ENCODE assay signal across 11 cellular contexts in the genomic region with DNA sequence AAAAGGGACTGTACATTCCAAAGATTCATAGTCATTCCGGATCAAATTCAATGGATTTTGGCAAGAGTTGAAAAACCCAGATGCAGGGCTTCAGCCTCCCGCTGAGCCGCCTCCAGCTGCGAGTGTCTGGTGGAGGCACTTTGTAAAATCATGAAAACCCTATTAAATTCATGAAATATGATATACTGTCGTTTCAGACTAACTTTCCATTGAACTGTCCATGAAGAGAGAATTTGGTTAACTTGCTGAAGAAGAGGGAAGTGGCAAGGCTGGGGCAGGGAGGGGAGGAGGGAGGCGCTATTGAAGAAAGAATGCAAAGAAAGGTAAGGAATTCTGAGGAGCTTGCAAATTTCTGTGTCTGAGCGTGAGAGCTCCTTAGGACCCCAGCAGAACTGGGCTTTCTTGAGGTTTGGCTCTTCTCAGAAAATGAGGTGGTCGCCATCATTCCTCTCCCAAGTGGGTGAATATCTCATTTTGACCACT. TPM values are rescaled to one million over a fixed set of nuclear protein-coding genes. Genes with fewer than 3 reads are reported as not detected.
DNase-seq lines count a peak whose midpoint lies in the region; ATAC-seq and TF ChIP-seq lines count a peak whose summit lies in the region.
"Had no signal": no experiment of that assay in that cellular context is flagged by ENCODE, and none has a peak within 500 bp of the region (broad histone marks: within the 10 kb centered on the region; RNA-seq: fewer than 3 reads in every experiment).

No MANE protein-coding gene starts in this region.

- no peaks in the 10 kb centered on the region for H3K4me1 Mint-ChIP-seq in activated CD4-positive, alpha-beta T cell treated with anti-CD3 and anti-CD28 coated beads, Interleukin-2, amount 10 ng/mL, durations not matched to agents 7 days and 5 days
- H3K4me1 Mint-ChIP-seq: activated T-helper 17 cell treated with anti-CD3 and anti-CD28 coated beads, Interleukin-2, amount 50 U/mL, for 72 hours; naive thymus-derived CD8-positive, alpha-beta T cell had no signal

- no peaks in the 10 kb centered on the region for H3K4me1 ChIP-seq in psoas muscle

- no peaks in the 10 kb centered on the region for H3K9me3 Mint-ChIP-seq in activated CD4-positive, alpha-beta T cell treated with anti-CD3 and anti-CD28 coated beads, Interleukin-2, amount 10 ng/mL, durations not matched to agents 7 days and 5 days
- H3K9me3 Mint-ChIP-seq: activated T-helper 17 cell treated with anti-CD3 and anti-CD28 coated beads, Interleukin-2, amount 50 U/mL, for 72 hours; naive thymus-derived CD8-positive, alpha-beta T cell had no signal

- H3K9me3 ChIP-seq in psoas muscle = no peaks in the 10 kb centered on the region

- H3K27ac ChIP-seq in psoas muscle = no peak overlapping the region

- ATAC-seq in psoas muscle (peak in 1 of 4 donors; percentile 54), GM21528 (IDR thresholded peaks at IDR 0.05; ENCODE audit: low FRiP score, unreplicated experiment) (no peak)
- ATAC-seq: activated T-helper 17 cell treated with anti-CD3 and anti-CD28 coated beads, Interleukin-2, amount 50 U/mL, for 72 hours; naive thymus-derived CD8-positive, alpha-beta T cell had no signal

- CTCF ChIA-PET in activated CD4-positive, alpha-beta T cell treated with anti-CD3 and anti-CD28 coated beads, Interleukin-2, amount 10 ng/mL, durations not matched to agents 7 days and 5 days (lab: Charles Lee) = no interaction called here

- intact Hi-C loops in psoas muscle (cut with DNase I) = no loop called here

- H3K27me3 Mint-ChIP-seq in activated CD4-positive, alpha-beta T cell treated with anti-CD3 and anti-CD28 coated beads, Interleukin-2, amount 10 ng/mL, durations not matched to agents 7 days and 5 days = no peaks in the 10 kb centered on the region
- H3K27me3 Mint-ChIP-seq: activated T-helper 17 cell treated with anti-CD3 and anti-CD28 coated beads, Interleukin-2, amount 50 U/mL, for 72 hours had no signal

- DNase-seq in EH (ENCODE audit: low read depth) (peak; percentile 96), RPMI7951 (ENCODE audit: low read depth) (peak; percentile 92), fibroblast of the aortic adventitia (ENCODE audit: low read depth) (peak; percentile 95), psoas muscle (peak; percentile 33 to 67), NCI-H2081 (lab: John Stamatoyannopoulos, UW) (no peak)
- DNase-seq in activated CD4-positive, alpha-beta T cell treated with anti-CD3 and anti-CD28 coated beads for 4 hours = no peak
- DNase-seq in activated CD4-positive, alpha-beta T cell treated with anti-CD3 and anti-CD28 coated beads, Interleukin-2, amount 10 ng/mL, durations not matched to agents 7 days and 5 days = no peak
- DNase-seq: erythroblast; naive thymus-derived CD8-positive, alpha-beta T cell had no signal

- H3K27ac Mint-ChIP-seq in activated CD4-positive, alpha-beta T cell treated with anti-CD3 and anti-CD28 coated beads, Interleukin-2, amount 10 ng/mL, durations not matched to agents 7 days and 5 days = no peak overlapping the region
- H3K27ac Mint-ChIP-seq: activated T-helper 17 cell treated with anti-CD3 and anti-CD28 coated beads, Interleukin-2, amount 50 U/mL, for 72 hours; naive thymus-derived CD8-positive, alpha-beta T cell had no signal

- TF ChIP-seq CTCF in fibroblast of the aortic adventitia (IDR thresholded peaks at IDR 0.05; ENCODE audit: insufficient read depth, low read length) (no peak), psoas muscle (IDR thresholded peaks at IDR 0.05) (no peak)

- no peaks in the 10 kb centered on the region for H3K36me3 Mint-ChIP-seq in activated CD4-positive, alpha-beta T cell treated with anti-CD3 and anti-CD28 coated beads, Interleukin-2, amount 10 ng/mL, durations not matched to agents 7 days and 5 days (ENCODE audit: low read depth)
- H3K36me3 Mint-ChIP-seq: naive thymus-derived CD8-positive, alpha-beta T cell had no signal

- no peak overlapping the region for H3K4me3 Mint-ChIP-seq in activated CD4-positive, alpha-beta T cell treated with anti-CD3 and anti-CD28 coated beads, Interleukin-2, amount 10 ng/mL, durations not matched to agents 7 days and 5 days
- H3K4me3 Mint-ChIP-seq: activated T-helper 17 cell treated with anti-CD3 and anti-CD28 coated beads, Interleukin-2, amount 50 U/mL, for 72 hours; naive thymus-derived CD8-positive, alpha-beta T cell had no signal

- peaks cover 0 to 3% (median 0%) of the 10 kb centered on the region in 3 donors for H3K27me3 ChIP-seq in psoas muscle (ENCODE audit: insufficient read depth in 3 of 3, low read length in 2 of 3)

- 22 to 38% (median 29%) methylated on average over 8 of the region's 8 CpGs for WGBS in psoas muscle, 3 donors

- no peaks in the 10 kb centered on the region for H3K36me3 ChIP-seq in psoas muscle (ENCODE audit: insufficient read depth in 1 of 2, low read depth in 1 of 2)

- POLR2A ChIA-PET in activated CD4-positive, alpha-beta T cell treated with anti-CD3 and anti-CD28 coated beads, Interleukin-2, amount 10 ng/mL, durations not matched to agents 7 days and 5 days (lab: Charles Lee) = no interaction called here

- H3K4me3 ChIP-seq in fibroblast of the aortic adventitia (ENCODE audit: low read depth, low read length) = peak overlapping the region; percentile 26
- no peak overlapping the region for H3K4me3 ChIP-seq in psoas muscle

RNA-seq across cellular contexts. Expression of a gene that starts 25.7 kb away (rescaled TPM):
- total RNA-seq in RPMI7951 (2014; rRNA removed; shearing (Covaris generic)) = 0.48 and 0.59 TPM in 2 replicates
- total RNA-seq in fibroblast of the aortic adventitia (ENCODE audit: low replicate concordance) (0.16 TPM in 1 of 2 replicates, not detected in the other), psoas muscle (1 to 10 TPM in 1 of 4 donors, under 1 TPM in 1, not detected in 2; 0.77 to 1.9 TPM)
- under 1 TPM in 1 of 3 donors, not detected in 2; 0.05 TPM for polyA plus RNA-seq in psoas muscle
- under 1 TPM; 0.10 to 0.12 TPM for total RNA-seq in activated CD4-positive, alpha-beta T cell treated with anti-CD3 and anti-CD28 coated beads, Interleukin-2, amount 10 ng/mL, durations not matched to agents 7 days and 5 days
- total RNA-seq: naive thymus-derived CD8-positive, alpha-beta T cell had no signal

Comparison
In these comparisons a context has a peak if more than half of its experiments do, and no peak if none do; other contexts are left out.
1. DNase-seq: peak in EH (single experiment), RPMI7951 (single experiment), fibroblast of the aortic adventitia (single experiment) and psoas muscle (2 of 2); none in NCI-H2081 (0 of 2), activated CD4-positive, alpha-beta T cell treated with anti-CD3 and anti-CD28 coated beads for 4 hours (0 of 2) and activated CD4-positive, alpha-beta T cell treated with anti-CD3 and anti-CD28 coated beads, Interleukin-2, amount 10 ng/mL, durations not matched to agents 7 days and 5 days (single experiment).